ENCODE assay signal across 9 cellular contexts in genomic region chr2:216371756-216372702, GRCh38. TPM values are rescaled to one million over a fixed set of nuclear protein-coding genes. Genes with fewer than 3 reads are reported as not detected.
DNase-seq lines count a peak whose midpoint lies in the region; ATAC-seq, FAIRE-seq and TF ChIP-seq lines count a peak whose summit lies in the region.
"Had no signal": no experiment of that assay in that cellular context is flagged by ENCODE, and none has a peak within 500 bp of the region (broad histone marks: within the 10 kb centered on the region; RNA-seq: fewer than 3 reads in every experiment).

TSS of gene MARCHF4 (minus strand) at chr2:216372483. CDS start at chr2:216370260, 2,223 bp downstream.

- no peaks in the 10 kb centered on the region for H3K9me3 ChIP-seq in astrocyte (ENCODE audit: insufficient read depth, low read depth, low read length)

- no peaks in the 10 kb centered on the region for H3K27me3 Mint-ChIP-seq in astrocyte (ENCODE audit: low read depth, unreplicated experiment)

- H3K4me2 ChIP-seq in astrocyte (ENCODE audit: low read length), result peak within 1 kb of the TSS; percentile 96

- H3K4me1 ChIP-seq in astrocyte (ENCODE audit: insufficient read depth, low read length), result peaks cover 35% of the 10 kb centered on the region

- intact Hi-C loops in left ventricle myocardium superior (cut with micrococcal nuclease) (no loop called here), posterior vena cava (cut with DNase I) (no loop called here)

- no peaks in the 10 kb centered on the region for H3K36me3 ChIP-seq in astrocyte (ENCODE audit: insufficient read depth, low read length)

- DNase-seq in DMS 273 (lab: John Stamatoyannopoulos, UW; ENCODE audit: unreplicated experiment) (peak; percentile 86), M059J (ENCODE audit: low read depth) (peak; percentile 85), T-helper 9 cell (peak; percentile 69), astrocyte (ENCODE audit: low read depth) (peak; percentile 77), left ventricle myocardium superior (peak; percentile 79), posterior vena cava (ENCODE audit: low spot score) (peak; percentile 93), ureter (ENCODE audit: low spot score) (peak; percentile 76)

- peaks cover 2% of the 10 kb centered on the region for H3K9me3 Mint-ChIP-seq in astrocyte (ENCODE audit: unreplicated experiment)

- H2AFZ ChIP-seq in astrocyte (ENCODE audit: low read depth, low read length), result peak within 1 kb of the TSS; percentile 47

- no peak for FAIRE-seq in astrocyte (lab: Jason Lieb, UNC)

- peaks cover 20% of the 10 kb centered on the region for H4K20me1 ChIP-seq in astrocyte (ENCODE audit: insufficient read depth, low read length)

- peak within 1 kb of the TSS; percentile 69 for H3K4me3 ChIP-seq in astrocyte (ENCODE audit: insufficient read depth, low read depth, low read length)

- H3K27me3 ChIP-seq in astrocyte (ENCODE audit: insufficient read depth, low read length), result no peaks in the 10 kb centered on the region

- ATAC-seq in left ventricle myocardium superior (peak; percentile 96), GM21390 (IDR thresholded peaks at IDR 0.05; ENCODE audit: unreplicated experiment) (no peak)

- peaks cover 3% of the 10 kb centered on the region for H3K36me3 Mint-ChIP-seq in astrocyte (ENCODE audit: low read depth, unreplicated experiment)
- H3K36me3 Mint-ChIP-seq: IgD-negative memory B cell had no signal

- H3K27ac Mint-ChIP-seq in astrocyte (ENCODE audit: unreplicated experiment), result peak within 1 kb of the TSS; percentile 93

- peak within 1 kb of the TSS; percentile 88 for H3K9ac ChIP-seq in astrocyte (ENCODE audit: low read length)

- peaks cover 25% of the 10 kb centered on the region for H3K79me2 ChIP-seq in astrocyte (ENCODE audit: insufficient read depth, low read length)

- peak within 1 kb of the TSS; percentile 98 for H3K27ac ChIP-seq in astrocyte (ENCODE audit: low read depth, low read length)

- H3K4me3 Mint-ChIP-seq in astrocyte (ENCODE audit: unreplicated experiment), result peak within 1 kb of the TSS; percentile 89

- H3K4me1 Mint-ChIP-seq in astrocyte (ENCODE audit: low read depth, unreplicated experiment), result peaks cover 59% of the 10 kb centered on the region

- TF ChIP-seq CTCF in astrocyte (IDR thresholded peaks at IDR 0.05; ENCODE audit: insufficient read depth, low read depth, low read length), result no peak

RNA-seq across cellular contexts. Expression of gene MARCHF4, which starts in this region (rescaled TPM):
- 5.0 and 6.5 TPM in 2 replicates for total RNA-seq in M059J (2014; rRNA removed; shearing (Covaris generic))
- total RNA-seq in astrocyte (28.1 and 42.8 TPM in 2 replicates), left ventricle myocardium superior (not detected), posterior vena cava (not detected), ureter (not detected)

Comparison
In these comparisons a context has a peak if more than half of its experiments do, and no peak if none do; other contexts are left out.
1. Peak in DNase-seq and ATAC-seq in left ventricle myocardium superior; RNA of the gene not detected or under 1 TPM.
2. Peak in DNase-seq in posterior vena cava; RNA of the gene not detected or under 1 TPM.
3. Peak in DNase-seq in ureter; RNA of the gene not detected or under 1 TPM.